In the genomic region with DNA sequence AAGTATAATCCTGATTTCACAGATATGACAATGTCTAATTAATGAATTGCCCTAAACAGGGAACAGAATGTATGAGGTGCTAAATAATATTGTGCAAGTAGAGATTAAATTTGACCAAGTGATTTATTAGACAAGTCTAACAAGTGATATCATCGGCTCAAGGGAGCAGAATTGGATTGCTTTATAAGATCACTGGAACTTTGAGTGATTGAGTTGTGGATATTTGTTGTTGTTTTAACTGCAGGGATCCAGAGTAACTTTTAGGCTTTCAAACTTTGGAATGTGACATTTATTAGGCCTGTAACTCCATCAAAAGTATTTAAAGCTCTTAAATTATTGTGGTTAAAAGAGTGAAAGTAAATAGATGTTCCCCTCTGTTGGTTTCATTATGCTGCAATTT, we compare ENCODE assay signal across 1 cellular context.
TF ChIP-seq lines count a peak whose summit lies in the region.

No MANE protein-coding gene starts in this region.

TF ChIP-seq in SK-N-SH treated with all-trans-retinoic acid at 6 μM for 48 hours, 23 proteins besides CTCF, POLR2A, EP300 and RAD21 (continued from another document):
- TF ChIP-seq, protein P1, sequence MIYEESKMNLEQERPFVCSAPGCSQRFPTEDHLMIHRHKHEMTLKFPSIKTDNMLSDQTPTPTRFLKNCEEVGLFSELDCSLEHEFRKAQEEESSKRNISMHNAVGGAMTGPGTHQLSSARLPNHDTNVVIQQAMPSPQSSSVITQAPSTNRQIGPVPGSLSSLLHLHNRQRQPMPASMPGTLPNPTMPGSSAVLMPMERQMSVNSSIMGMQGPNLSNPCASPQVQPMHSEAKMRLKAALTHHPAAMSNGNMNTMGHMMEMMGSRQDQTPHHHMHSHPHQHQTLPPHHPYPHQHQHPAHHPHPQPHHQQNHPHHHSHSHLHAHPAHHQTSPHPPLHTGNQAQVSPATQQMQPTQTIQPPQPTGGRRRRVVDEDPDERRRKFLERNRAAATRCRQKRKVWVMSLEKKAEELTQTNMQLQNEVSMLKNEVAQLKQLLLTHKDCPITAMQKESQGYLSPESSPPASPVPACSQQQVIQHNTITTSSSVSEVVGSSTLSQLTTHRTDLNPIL (CRISPR knock-in tag; IDR thresholded peaks at IDR 0.05; ENCODE audit: low read depth) = no peak
